9 cellular contexts compared by ENCODE assay signal in the genomic region with DNA sequence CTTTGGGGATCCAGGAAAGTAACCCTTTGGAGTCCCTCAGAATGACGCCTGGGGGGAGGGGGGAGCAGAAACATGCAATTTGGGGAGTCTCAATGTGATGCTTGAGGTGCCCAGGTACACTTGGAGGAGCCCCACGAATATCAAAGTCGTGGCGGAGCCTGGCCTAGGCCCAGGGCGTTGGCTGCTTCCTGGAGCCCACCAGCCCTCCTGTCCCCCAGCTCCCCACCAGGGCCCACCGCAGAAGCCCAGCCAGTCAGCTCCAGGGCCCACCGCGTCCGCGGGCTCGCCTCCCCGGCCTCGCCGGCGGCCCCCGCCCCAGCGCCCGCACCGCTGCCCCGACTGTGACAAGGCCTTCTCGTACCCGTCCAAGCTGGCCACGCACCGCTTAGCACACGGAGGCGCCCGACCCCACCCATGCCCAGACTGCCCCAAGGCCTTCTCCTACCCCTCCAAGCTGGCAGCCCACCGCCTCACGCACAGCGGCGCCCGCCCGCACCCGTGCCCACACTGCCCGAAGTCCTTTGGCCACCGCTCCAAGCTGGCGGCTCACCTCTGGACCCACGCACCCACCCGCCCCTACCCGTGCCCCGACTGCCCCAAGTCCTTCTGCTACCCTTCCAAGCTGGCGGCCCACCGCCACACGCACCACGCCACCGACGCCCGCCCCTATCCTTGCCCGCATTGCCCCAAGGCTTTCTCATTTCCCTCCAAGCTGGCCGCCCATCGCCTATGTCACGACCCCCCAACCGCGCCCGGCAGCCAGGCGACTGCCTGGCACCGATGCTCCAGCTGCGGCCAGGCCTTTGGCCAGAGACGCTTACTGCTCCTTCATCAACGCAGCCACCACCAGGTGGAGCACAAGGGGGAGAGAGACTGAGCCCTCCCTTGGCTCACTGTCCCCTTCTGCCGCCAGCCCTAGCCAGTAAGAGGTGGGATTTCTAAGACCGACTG. TPM values are rescaled to one million over a fixed set of nuclear protein-coding genes. Genes with fewer than 3 reads are reported as not detected.
DNase-seq lines count a peak whose midpoint lies in the region; ATAC-seq and TF ChIP-seq lines count a peak whose summit lies in the region.
"Had no signal": no experiment of that assay in that cellular context is flagged by ENCODE, and none has a peak within 500 bp of the region (broad histone marks: within the 10 kb centered on the region; RNA-seq: fewer than 3 reads in every experiment).

No MANE protein-coding gene starts in this region.

- intact Hi-C loops in left cardiac atrium (cut with DNase I) (loop anchor here in 1 of 2 donors (5.0 to 10.0 kb wide), 3 partner anchors 117 to 250 kb away; partner anchors contain the start of gene KCNN4), posterior vena cava (cut with DNase I) (loop anchor here in 1 of 2 donors (10.0 kb wide), 1 partner anchor 60 kb away; the partner anchor contains the start of genes IRGQ and ZNF576)

- peaks cover 16% of the 10 kb centered on the region for H3K36me3 ChIP-seq in adipocyte (ENCODE audit: control insufficient read depth, insufficient read depth, low read length, severe bottlenecking)

- H3K9ac ChIP-seq in adipocyte (ENCODE audit: low read length): peak overlapping the region; percentile 41

- peak; percentile 8 for TF ChIP-seq CTCF in NB4 (IDR thresholded peaks at IDR 0.05; ENCODE audit: low read depth, low read length)

- no peak for TF ChIP-seq POLR2A in NB4 (IDR thresholded peaks at IDR 0.05; ENCODE audit: extremely low read depth, insufficient read length)

- peak; percentile 47 for DNase-seq in Daoy (ENCODE audit: low read depth)
- DNase-seq in NB4 (ENCODE audit: low read depth): peak; percentile 34
- DNase-seq in adipocyte (ENCODE audit: low read depth): peak; percentile 61
- peak; percentile 82 for DNase-seq in left cardiac atrium
- DNase-seq in posterior vena cava (ENCODE audit: low spot score): peak; percentile 90
- no peak for DNase-seq in NK-92 treated with Interleukin-12 subunit alpha and Interleukin-12 subunit beta, amount 100 ng/mL, for 24 hours (lab: John Stamatoyannopoulos, UW)

- H3K4me3 ChIP-seq in NB4 (ENCODE audit: low read depth, low read length) (no peak overlapping the region), adipocyte (ENCODE audit: low read length) (no peak overlapping the region)
- H3K4me3 ChIP-seq: SK-N-MC had no signal

- no peaks in the 10 kb centered on the region for H3K9me3 ChIP-seq in adipocyte (ENCODE audit: control insufficient read depth, low read length)

- peaks cover 10% of the 10 kb centered on the region for H3K4me1 ChIP-seq in adipocyte (ENCODE audit: control insufficient read depth, insufficient read depth, low read length)

- ATAC-seq in left cardiac atrium: peak; percentile 1 to 4
- ATAC-seq in GM19397 (IDR thresholded peaks at IDR 0.05; ENCODE audit: unreplicated experiment): no peak
- no peak for ATAC-seq in HG02588 (IDR thresholded peaks at IDR 0.05; ENCODE audit: unreplicated experiment)

- H3K27me3 ChIP-seq in adipocyte (replicated peaks; ENCODE audit: control insufficient read depth, insufficient read depth, low read length): no peaks in the 10 kb centered on the region

RNA-seq across cellular contexts. Expression of gene ZNF575, which starts 2.1 kb away (rescaled TPM):
- not detected in 2 replicates for total RNA-seq in Daoy (2014; rRNA removed; shearing (Covaris generic))
- total RNA-seq in left cardiac atrium: 1 to 10 TPM; 1.1 to 1.6 TPM
- 1 to 10 TPM; 2.1 to 3.4 TPM for total RNA-seq in posterior vena cava

RNA-seq across cellular contexts. Expression of gene ETHE1, which starts 8.1 kb away (rescaled TPM):
- total RNA-seq in Daoy (2014; rRNA removed; shearing (Covaris generic)): 17.9 and 29.7 TPM in 2 replicates
- total RNA-seq in left cardiac atrium (10 to 100 TPM; 13.7 to 17.9 TPM), posterior vena cava (10 to 100 TPM; 19.8 to 27.9 TPM)

RNA-seq across cellular contexts. Expression of gene PHLDB3, which starts 30.5 kb away (rescaled TPM):
- 7.8 and 17.6 TPM in 2 replicates for total RNA-seq in Daoy (2014; rRNA removed; shearing (Covaris generic))
- 1 to 10 TPM; 7.3 to 7.4 TPM for total RNA-seq in left cardiac atrium
- total RNA-seq in posterior vena cava: 1 to 10 TPM; 7.1 to 8.7 TPM

RNA-seq across cellular contexts. Expression of gene XRCC1, which starts 40.2 kb away (rescaled TPM):
- total RNA-seq in Daoy (2014; rRNA removed; shearing (Covaris generic)): 40.1 and 42.7 TPM in 2 replicates
- 10 to 100 TPM; 14.0 to 17.4 TPM for total RNA-seq in left cardiac atrium
- 10 to 100 TPM; 13.7 to 14.2 TPM for total RNA-seq in posterior vena cava

RNA-seq across cellular contexts. Expression of gene PINLYP, which starts 40.5 kb away (rescaled TPM):
- 0.11 and 0.12 TPM in 2 replicates for total RNA-seq in Daoy (2014; rRNA removed; shearing (Covaris generic))
- total RNA-seq in left cardiac atrium: 1 to 10 TPM; 3.2 to 4.0 TPM
- total RNA-seq in posterior vena cava: 10 to 100 TPM in 1 of 2 donors, 1 to 10 TPM in 1; 9.1 to 12.8 TPM

Comparison
In these comparisons a context has a peak if more than half of its experiments do, and no peak if none do; other contexts are left out.
1. ATAC-seq: peak in left cardiac atrium (2 of 2); none in GM19397 (single experiment) and HG02588 (single experiment).